18 cellular contexts compared by ENCODE assay signal in genomic region chr12:62252576-62252975, GRCh38.
"Had no signal": no experiment of that assay in that cellular context is flagged by ENCODE, and none has a peak within 500 bp of the region (broad histone marks: within the 10 kb centered on the region; RNA-seq: fewer than 3 reads in every experiment).

No MANE protein-coding gene starts in this region.

- ATAC-seq: activated T-helper 17 cell treated with anti-CD3 and anti-CD28 coated beads, Interleukin-2, amount 50 U/mL, for 72 hours; heart left ventricle; right lobe of liver; SK-N-SH treated with all-trans-retinoic acid at 6 μM for 48 hours; stimulated activated naive CD8-positive, alpha-beta T cell treated with anti-CD3 and anti-CD28 coated beads, Interleukin-15, Interleukin-2, amounts not matched to agents 100 U/mL and 50 U/mL, for 24 hours had no signal

- H3K9me3 Mint-ChIP-seq: activated T-helper 17 cell treated with anti-CD3 and anti-CD28 coated beads, Interleukin-2, amount 50 U/mL, for 72 hours; central memory CD8-positive, alpha-beta T cell; immature natural killer cell; neural crest cell had no signal

- H3K36me3 ChIP-seq: heart left ventricle, ovary, right lobe of liver had no signal

- H3K27me3 Mint-ChIP-seq: activated T-helper 17 cell treated with anti-CD3 and anti-CD28 coated beads, Interleukin-2, amount 50 U/mL, for 72 hours; central memory CD8-positive, alpha-beta T cell had no signal

- H3K27ac Mint-ChIP-seq: activated T-helper 17 cell treated with anti-CD3 and anti-CD28 coated beads, Interleukin-2, amount 50 U/mL, for 72 hours had no signal

- H3K9me3 ChIP-seq: heart left ventricle, ovary, right lobe of liver had no signal

- H3K4me1 Mint-ChIP-seq: neural crest cell had no signal

- FAIRE-seq: frontal cortex had no signal

- H3K27me3 ChIP-seq: heart left ventricle, ovary, right lobe of liver had no signal

- H3K4me2 ChIP-seq: smooth muscle cell had no signal

- H3K4me3 Mint-ChIP-seq: activated T-helper 17 cell treated with anti-CD3 and anti-CD28 coated beads, Interleukin-2, amount 50 U/mL, for 72 hours; central memory CD8-positive, alpha-beta T cell; immature natural killer cell; neural crest cell had no signal

- H3K27ac ChIP-seq: right lobe of liver had no signal

- DNase-seq: activated CD4-positive, alpha-beta T cell treated with anti-CD3 and anti-CD28 coated beads for 48 hours; activated naive CD4-positive, alpha-beta T cell treated with Interleukin-2 at 50 U/mL for 16 hours; cortex of kidney; effector CD4-positive, alpha-beta T cell; heart left ventricle; immature natural killer cell; ovary; right lobe of liver; stimulated activated CD4-positive, alpha-beta T cell treated with anti-CD3 and anti-CD28 coated beads, Interleukin-4, amount 100 ng/mL, for 4 hours; stimulated activated CD8-positive, alpha-beta memory T cell treated with anti-CD3 and anti-CD28 coated beads, Interleukin-4, amount 100 ng/mL, for 48 hours; stimulated activated naive CD8-positive, alpha-beta T cell treated with anti-CD3 and anti-CD28 coated beads, Interleukin-15, Interleukin-2, amounts not matched to agents 100 U/mL and 50 U/mL, for 24 hours; trophoblast cell had no signal

- H3K4me3 ChIP-seq: heart left ventricle, ovary, right lobe of liver, smooth muscle cell had no signal
